ENCODE assay signal across 8 cellular contexts in the genomic region with DNA sequence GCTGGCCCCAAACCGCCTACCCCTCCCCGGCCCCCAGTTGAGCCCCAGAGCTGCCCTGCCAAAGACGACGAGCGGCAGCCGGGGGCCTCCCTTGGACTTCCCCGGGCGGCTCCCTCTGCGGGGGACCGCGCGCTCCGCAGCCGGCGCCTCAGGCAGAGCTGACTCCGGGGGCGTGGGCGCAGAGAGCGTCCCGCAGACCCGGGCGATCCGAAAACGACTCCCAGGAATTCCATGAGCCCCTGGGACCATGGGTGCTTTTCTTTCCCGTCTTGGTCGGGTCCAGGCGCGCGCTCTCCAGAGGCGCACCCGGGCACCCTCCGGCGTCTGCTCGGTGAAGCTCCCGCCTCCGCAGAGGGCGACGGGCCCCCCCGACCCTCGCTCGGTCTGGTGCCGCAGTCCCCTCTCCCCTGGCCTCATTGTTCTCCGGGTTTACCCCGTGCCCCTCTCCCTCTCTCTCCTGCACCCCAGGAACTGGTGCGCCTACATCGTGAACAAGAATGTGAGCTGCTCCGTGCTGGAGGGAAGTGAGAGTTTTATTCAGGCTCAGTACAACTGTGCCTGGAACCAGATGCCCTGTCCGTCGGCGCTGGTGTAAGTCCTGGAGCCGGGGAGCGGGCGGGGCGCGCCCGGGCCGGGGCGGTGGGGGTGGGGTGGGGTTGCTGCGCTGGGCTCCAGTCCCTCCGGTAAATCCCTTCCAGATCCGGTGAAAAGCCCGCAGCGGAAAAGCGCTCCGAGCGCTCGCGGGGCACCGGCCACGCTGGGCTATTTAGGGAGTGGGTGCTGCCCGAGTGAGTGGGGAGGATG. TPM values are rescaled to one million over a fixed set of nuclear protein-coding genes. Genes with fewer than 3 reads are reported as not detected.
DNase-seq lines count a peak whose midpoint lies in the region; ATAC-seq and TF ChIP-seq lines count a peak whose summit lies in the region.

No MANE protein-coding gene starts in this region.

- peak overlapping the region; percentile 81 for H3K4me3 Mint-ChIP-seq in activated T-cell treated with anti-CD3 and anti-CD28 coated beads, Interleukin-2, amount 50 U/mL, for 4 hours
- peak overlapping the region; percentile 91 for H3K4me3 Mint-ChIP-seq in glutamatergic neuron (ENCODE audit: unreplicated experiment)

- DNase-seq in ELR (ENCODE audit: low read depth) (peak; percentile 17), glutamatergic neuron (peak; percentile 42), posterior vena cava (ENCODE audit: low spot score) (peak; percentile 87), activated gamma-delta T cell (lab: John Stamatoyannopoulos, UW) (no peak), DMS114 treated with DMSO at 0.1 percent for 48 hours (lab: John Stamatoyannopoulos, UW; ENCODE audit: unreplicated experiment) (no peak), GDM1 (lab: John Stamatoyannopoulos, UW) (no peak)
- DNase-seq in activated T-cell treated with anti-CD3 and anti-CD28 coated beads, Interleukin-2, amount 50 U/mL, for 4 hours = peak; percentile 17

- ATAC-seq in HG02852 (IDR thresholded peaks at IDR 0.05; ENCODE audit: unreplicated experiment) = peak; percentile 39
- ATAC-seq in activated T-cell treated with anti-CD3 and anti-CD28 coated beads, Interleukin-2, amount 50 U/mL, for 4 hours = peak; percentile 62 to 64

- no peak for TF ChIP-seq CTCF in glutamatergic neuron (IDR thresholded peaks at IDR 0.05; ENCODE audit: partially characterized antibody, unreplicated experiment)

- intact Hi-C loops in posterior vena cava (cut with DNase I) = loop anchor here in 1 of 2 donors (2.0 to 5.0 kb wide), 2 partner anchors 63 to 480 kb away; no protein-coding TSS in a partner anchor

- H3K9me3 Mint-ChIP-seq in activated T-cell treated with anti-CD3 and anti-CD28 coated beads, Interleukin-2, amount 50 U/mL, for 4 hours = no peaks in the 10 kb centered on the region
- peaks cover 3% of the 10 kb centered on the region for H3K9me3 Mint-ChIP-seq in glutamatergic neuron (ENCODE audit: unreplicated experiment)

- H3K27ac Mint-ChIP-seq in glutamatergic neuron (ENCODE audit: unreplicated experiment) = no peak overlapping the region

- no peaks in the 10 kb centered on the region for H3K36me3 Mint-ChIP-seq in activated T-cell treated with anti-CD3 and anti-CD28 coated beads, Interleukin-2, amount 50 U/mL, for 4 hours (ENCODE audit: insufficient read depth)
- no peaks in the 10 kb centered on the region for H3K36me3 Mint-ChIP-seq in glutamatergic neuron (ENCODE audit: unreplicated experiment)

- H3K4me1 Mint-ChIP-seq in activated T-cell treated with anti-CD3 and anti-CD28 coated beads, Interleukin-2, amount 50 U/mL, for 4 hours (ENCODE audit: low read depth) = peaks cover 21% of the 10 kb centered on the region
- peaks cover 8% of the 10 kb centered on the region for H3K4me1 Mint-ChIP-seq in glutamatergic neuron (ENCODE audit: low read depth, unreplicated experiment)

- H3K27me3 Mint-ChIP-seq in activated T-cell treated with anti-CD3 and anti-CD28 coated beads, Interleukin-2, amount 50 U/mL, for 4 hours (ENCODE audit: low read depth) = peaks cover 53% of the 10 kb centered on the region
- H3K27me3 Mint-ChIP-seq in glutamatergic neuron (ENCODE audit: unreplicated experiment) = peaks cover 28% of the 10 kb centered on the region

RNA-seq across cellular contexts. Expression of a gene that starts 0.7 kb away (rescaled TPM):
- 10 to 100 TPM; 19.2 to 22.3 (median 21.5) TPM for total RNA-seq in activated T-cell treated with anti-CD3 and anti-CD28 coated beads, Interleukin-2, amount 50 U/mL, for 4 hours
- total RNA-seq in glutamatergic neuron (ENCODE audit: unreplicated experiment) = 4.1 TPM
- 10 to 100 TPM; 21.0 to 32.4 TPM for total RNA-seq in posterior vena cava

Comparison
In these comparisons a context has a peak if more than half of its experiments do, and no peak if none do; other contexts are left out.
1. DNase-seq: peak in ELR (single experiment), activated T-cell treated with anti-CD3 and anti-CD28 coated beads, Interleukin-2, amount 50 U/mL, for 4 hours (single experiment), glutamatergic neuron (single experiment) and posterior vena cava (single experiment); none in activated gamma-delta T cell (single experiment), DMS114 treated with DMSO at 0.1 percent for 48 hours (single experiment) and GDM1 (single experiment).